In genomic region chr6:30626484-30627366, GRCh38 we compare ENCODE assay signal across 8 cellular contexts. TPM values are rescaled to one million over a fixed set of nuclear protein-coding genes. Genes with fewer than 3 reads are reported as not detected.
DNase-seq lines count a peak whose midpoint lies in the region; ATAC-seq, FAIRE-seq and TF ChIP-seq lines count a peak whose summit lies in the region.

Gene ATAT1 (plus strand): TSS chr6:30626874.

- H3K27ac ChIP-seq in spleen, result peak within 1 kb of the TSS; percentile 66 to 93 (median 88)

- ATAC-seq in HG02943 (IDR thresholded peaks at IDR 0.05; ENCODE audit: low read depth, unreplicated experiment), result peak; percentile 81
- ATAC-seq in WTC11, result peak; percentile 97
- ATAC-seq in GM18858 (IDR thresholded peaks at IDR 0.05; ENCODE audit: unreplicated experiment), result no peak

- peaks cover 14% of the 10 kb centered on the region for H3K4me1 Mint-ChIP-seq in WTC11

- no peak for FAIRE-seq in bronchial epithelial cell (lab: Jason Lieb, UNC)

- H3K9me3 Mint-ChIP-seq in WTC11, result no peaks in the 10 kb centered on the region

- H3K27ac Mint-ChIP-seq in WTC11, result peak within 1 kb of the TSS; percentile 94

- peaks cover 64% of the 10 kb centered on the region for H3K36me3 Mint-ChIP-seq in WTC11

- H3K27me3 Mint-ChIP-seq in WTC11 (ENCODE audit: low read depth), result no peaks in the 10 kb centered on the region

- H3K4me3 ChIP-seq in bronchial epithelial cell (ENCODE audit: low read depth, low read length) (peak within 1 kb of the TSS; percentile 61), spleen (peak within 1 kb of the TSS; percentile 49 to 74 (median 53))

- peak within 1 kb of the TSS; percentile 89 for H3K4me3 Mint-ChIP-seq in WTC11

- peaks cover 11 to 32% (median 22%) of the 10 kb centered on the region in 6 donors for H3K4me1 ChIP-seq in spleen

- H3K9me3 ChIP-seq in spleen, result no peaks in the 10 kb centered on the region

- TF ChIP-seq CTCF in GM13977 (IDR thresholded peaks at IDR 0.05; ENCODE audit: extremely low read depth, insufficient read depth, missing control alignments), result peak; percentile 35
- TF ChIP-seq CTCF in WTC11 (IDR thresholded peaks at IDR 0.05), result no peak
- TF ChIP-seq CTCF in bronchial epithelial cell (IDR thresholded peaks at IDR 0.05; ENCODE audit: insufficient read depth, low read length, severe bottlenecking), result peak; percentile 54
- TF ChIP-seq CTCF in spleen (IDR thresholded peaks at IDR 0.05 in 8 of 11, conservative IDR thresholded peaks at IDR 0.05 in 3 of 11), result peak in 10 of 11 experiments; percentile 19 to 69 (median 58)

- intact Hi-C loops in spleen (cut with DNase I; ENCODE audit: low total_unique reads), result no loop called here

- CTCF ChIA-PET in WTC11 (lab: Charles Lee), result interaction anchor here (0.6 to 1.4 kb wide), 7 partner anchors 9 to 104 kb away, joined by 3 to 6 read pairs (median 4); partner anchors contain the start of genes DHX16, MRPS18B and PPP1R10

- POLR2A ChIA-PET in WTC11 (lab: Charles Lee), result interaction anchor here (1.2 kb wide), 1 partner anchor 12 kb away, joined by 7 read pairs; no protein-coding TSS in a partner anchor

- H3K36me3 ChIP-seq in bronchial epithelial cell (ENCODE audit: control insufficient read depth, insufficient read depth, low read length) (peaks cover 12% of the 10 kb centered on the region), spleen (peaks cover 3 to 85% (median 64%) of the 10 kb centered on the region in 6 donors)

- TF ChIP-seq POLR2A in spleen (IDR thresholded peaks at IDR 0.05), result no peak

- H3K27me3 ChIP-seq in bronchial epithelial cell (ENCODE audit: control insufficient read depth, insufficient read depth, low read length), result no peaks in the 10 kb centered on the region
- no peaks in the 10 kb centered on the region for H3K27me3 ChIP-seq in spleen (replicated peaks in 1 of 7)

- DNase-seq in GM13977 (ENCODE audit: low spot score) (peak; percentile 88), NCI-H2196 treated with DMSO at 0.1 percent for 48 hours (lab: John Stamatoyannopoulos, UW; ENCODE audit: unreplicated experiment) (peak; percentile 66), WTC11 (ENCODE audit: low spot score) (peak; percentile 88), bronchial epithelial cell (ENCODE audit: low read depth) (peak; percentile 67), inferior parietal cortex (ENCODE audit: extremely low spot score) (peak; percentile 84), spleen (peak; percentile 97)

- in situ Hi-C loops in GM13977 (cut with MboI; ENCODE audit: low pct_unique_long_range_greater_than_20kb, low sequenced_read_pairs, unreplicated experiment), result no loop called here

- 4% methylated on average over 32 to 36 of the region's 36 CpGs for WGBS in spleen, 5 donors

TF ChIP-seq in WTC11, 78 proteins besides CTCF, POLR2A, EP300 and RAD21 (continues in another document):
- TF ChIP-seq SP1 (CRISPR knock-in tag; conservative IDR thresholded peaks at IDR 0.05) (peak; percentile 75), ZMAT4 (CRISPR knock-in tag; IDR thresholded peaks at IDR 0.05) (no peak), HMGXB4 (CRISPR knock-in tag; IDR thresholded peaks at IDR 0.05) (no peak), NFE2L1 (CRISPR knock-in tag; IDR thresholded peaks at IDR 0.05) (peak; percentile 15; the same call in 1 of the 2 replicates), ZNF121 (CRISPR knock-in tag; IDR thresholded peaks at IDR 0.05) (no peak), ZNF416 (CRISPR knock-in tag; IDR thresholded peaks at IDR 0.05) (0 out of 2 replicates have a peak, but pooled peaks have one; percentile 21), CREM (CRISPR knock-in tag; IDR thresholded peaks at IDR 0.05) (peak; percentile 89), ZNF396 (CRISPR knock-in tag; IDR thresholded peaks at IDR 0.05; ENCODE audit: borderline replicate concordance) (no peak), TEAD4 (CRISPR knock-in tag; IDR thresholded peaks at IDR 0.05) (no peak), ARID4B (CRISPR knock-in tag; IDR thresholded peaks at IDR 0.05; ENCODE audit: borderline replicate concordance) (no peak), FOXP1 (CRISPR knock-in tag; IDR thresholded peaks at IDR 0.05; ENCODE audit: borderline replicate concordance) (peak; percentile 67; the same call in 1 of the 2 replicates), RELA (CRISPR knock-in tag; IDR thresholded peaks at IDR 0.05; ENCODE audit: borderline replicate concordance) (no peak), USF2 (CRISPR knock-in tag; IDR thresholded peaks at IDR 0.05) (no peak), ZNF671 (CRISPR knock-in tag; IDR thresholded peaks at IDR 0.05) (0 out of 2 replicates have a peak, but pooled peaks have one; percentile 46), GRHL2 (CRISPR knock-in tag; IDR thresholded peaks at IDR 0.05; ENCODE audit: insufficient replicate concordance, severe bottlenecking) (no peak), KAT7 (CRISPR knock-in tag; IDR thresholded peaks at IDR 0.05; ENCODE audit: borderline replicate concordance) (no peak), ATF3 (CRISPR knock-in tag; conservative IDR thresholded peaks at IDR 0.05) (no peak), SMAD3 (CRISPR knock-in tag; IDR thresholded peaks at IDR 0.05; ENCODE audit: borderline replicate concordance) (no peak)

RNA-seq across cellular contexts. Expression of gene ATAT1, which starts in this region (rescaled TPM):
- total RNA-seq in WTC11 (2021), result 19.3 to 21.7 TPM (median 20.3 TPM) in 3 replicates
- 1.8 and 2.9 TPM in 2 replicates for total RNA-seq in bronchial epithelial cell
- total RNA-seq in spleen, result 1 to 10 TPM; 2.4 to 9.7 (median 8.7) TPM
- polyA plus RNA-seq in spleen, result 1 to 10 TPM; 3.6 to 4.9 (median 4.3) TPM
